19 cellular contexts compared by ENCODE assay signal in the genomic region with DNA sequence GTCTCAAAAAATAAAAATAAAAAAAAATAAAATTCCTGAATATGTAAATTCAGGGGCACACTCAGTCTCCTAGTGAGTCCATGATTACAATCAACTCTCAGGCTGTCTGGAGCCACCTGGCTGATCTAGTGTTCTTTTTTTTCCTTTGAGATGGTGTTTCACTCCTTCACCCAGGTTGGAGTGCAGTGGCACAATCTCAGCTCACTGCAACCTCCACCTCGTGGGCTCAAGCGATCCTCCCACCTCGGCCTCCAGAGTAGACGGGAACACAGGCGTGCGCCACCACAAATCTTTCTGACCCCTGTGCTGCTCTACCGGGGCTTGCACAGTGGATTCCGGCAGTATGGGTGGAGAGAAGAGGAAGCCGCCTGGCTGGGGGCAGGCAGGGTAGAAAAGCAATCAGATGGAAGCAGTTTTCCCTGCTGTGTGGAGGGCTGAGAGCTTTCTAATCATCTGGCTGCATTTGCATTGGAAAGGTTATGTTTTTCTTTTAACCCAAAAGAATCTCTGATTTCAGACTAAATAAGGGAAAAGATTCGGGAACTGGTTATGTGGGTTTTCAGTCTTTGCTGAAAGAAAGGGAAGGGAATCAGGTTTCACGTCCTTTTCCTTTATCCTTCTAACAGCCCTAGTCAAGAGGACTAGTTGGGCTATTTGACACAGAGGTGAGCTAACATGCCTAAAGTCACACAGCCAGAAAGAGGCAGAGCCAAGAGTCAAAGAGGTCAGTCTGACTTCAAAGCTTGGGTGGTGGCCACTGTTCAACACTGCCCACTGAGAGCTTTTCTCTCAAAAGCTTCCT. TPM values are rescaled to one million over a fixed set of nuclear protein-coding genes. Genes with fewer than 3 reads are reported as not detected.
DNase-seq lines count a peak whose midpoint lies in the region; TF ChIP-seq lines count a peak whose summit lies in the region.
"Had no signal": no experiment of that assay in that cellular context is flagged by ENCODE, and none has a peak within 500 bp of the region (broad histone marks: within the 10 kb centered on the region; RNA-seq: fewer than 3 reads in every experiment).

No MANE protein-coding gene starts in this region.

- H3K4me3 ChIP-seq in HUES64 (ENCODE audit: low read length) (no peak overlapping the region), stomach (no peak overlapping the region)
- H3K4me3 ChIP-seq: HAP-1, Peyer's patch, sigmoid colon had no signal

- H3K27me3 ChIP-seq in HUES64 (ENCODE audit: insufficient read depth, low read length): no peaks in the 10 kb centered on the region
- no peaks in the 10 kb centered on the region for H3K27me3 ChIP-seq in stomach
- H3K27me3 ChIP-seq: Peyer's patch, sigmoid colon had no signal

- DNase-seq in astrocyte of the hippocampus (ENCODE audit: low read depth, low spot score): peak; percentile 70
- DNase-seq in iPS-NIHi11 (ENCODE audit: low spot score): peak; percentile 79
- DNase-seq in stomach: peak; percentile 77
- no peak for DNase-seq in NCI-H82 treated with DMSO at 0.1 percent for 48 hours (lab: John Stamatoyannopoulos, UW; ENCODE audit: unreplicated experiment)
- DNase-seq in foreskin melanocyte: no peak
- no peak for DNase-seq in hepatic stellate cell (ENCODE audit: low spot score)
- DNase-seq: activated CD4-positive, alpha-beta T cell treated with anti-CD3 and anti-CD28 coated beads for 4 hours; activated T-cell treated with anti-CD3 and anti-CD28 coated beads, Interleukin-2, amount 50 U/mL, for 24 hours; CD8-positive, alpha-beta memory T cell; cortex of kidney; kidney glomerular epithelial cell; NCI-H2171 treated with DMSO at 0.1 percent for 48 hours; nephron progenitor cell; Peyer's patch; sigmoid colon; T-cell had no signal

- WGBS in HUES64: 63% methylated on average over 11 of the region's 11 CpGs
- 32 to 71% (median 58%) methylated on average over 11 of the region's 11 CpGs for WGBS in stomach, 5 donors

- no peak for TF ChIP-seq EP300 in stomach (IDR thresholded peaks at IDR 0.05)

- no peak for TF ChIP-seq CTCF in stomach (IDR thresholded peaks at IDR 0.05)

- intact Hi-C loops in stomach (cut with DNase I; ENCODE audit: low total_unique reads): no loop called here

- H3K36me3 ChIP-seq in HUES64 (ENCODE audit: insufficient read depth, low read length) (peaks cover 8% of the 10 kb centered on the region), stomach (peaks cover 0 to 69% (median 49%) of the 10 kb centered on the region in 4 donors)
- H3K36me3 ChIP-seq: HAP-1 had no signal

- peak overlapping the region; percentile 37; the same call in 1 of the 2 replicates for H3K9ac ChIP-seq in HUES64 (ENCODE audit: low read depth, low read length)

- H3K4me1 ChIP-seq in HUES64 (ENCODE audit: insufficient read depth, low read length) (peaks cover 21% of the 10 kb centered on the region), stomach (peaks cover 13 to 28% (median 24%) of the 10 kb centered on the region in 4 donors)
- H3K4me1 ChIP-seq: HAP-1, Peyer's patch, sigmoid colon had no signal

- H3K27ac ChIP-seq in HUES64 (ENCODE audit: low read depth, low read length) (peak overlapping the region; percentile 95), stomach (peak overlapping the region; percentile 69 to 79 (median 75))
- H3K27ac ChIP-seq: HL-60, Peyer's patch, sigmoid colon had no signal

- TF ChIP-seq POLR2A in stomach (IDR thresholded peaks at IDR 0.05): no peak

- H3K9me3 ChIP-seq in HUES64 (ENCODE audit: insufficient read depth, low read depth, low read length) (no peaks in the 10 kb centered on the region), stomach (no peaks in the 10 kb centered on the region)
- H3K9me3 ChIP-seq: HAP-1, Peyer's patch, sigmoid colon had no signal

RNA-seq across cellular contexts. Expression of a gene that starts 26.3 kb away (rescaled TPM):
- 14.5 TPM for polyA plus RNA-seq in HUES64 (2013, experiment 1 of 2)
- 20.8 TPM for polyA plus RNA-seq in HUES64 (2013, experiment 2 of 2)
- total RNA-seq in stomach: 10 to 100 TPM in 4 of 5 donors, 1 to 10 TPM in 1; 4.5 to 26.7 (median 11.3) TPM
- 10 to 100 TPM in 1 of 3 donors, 1 to 10 TPM in 2; 2.8 to 10.8 (median 7.3) TPM for polyA plus RNA-seq in stomach

RNA-seq across cellular contexts. Expression of a gene that starts 36.7 kb away (rescaled TPM):
- 3.2 TPM for polyA plus RNA-seq in HUES64 (2013, experiment 1 of 2)
- polyA plus RNA-seq in HUES64 (2013, experiment 2 of 2): 3.9 TPM
- total RNA-seq in stomach: 10 to 100 TPM in 3 of 5 donors, 1 to 10 TPM in 2; 2.9 to 36.4 (median 24.0) TPM
- polyA plus RNA-seq in stomach: 10 to 100 TPM in 1 of 3 donors, 1 to 10 TPM in 2; 6.4 to 28.5 (median 7.8) TPM

Comparison
In these comparisons a context has a peak if more than half of its experiments do, and no peak if none do; other contexts are left out.
1. DNase-seq: peak in astrocyte of the hippocampus (single experiment), iPS-NIHi11 (single experiment) and stomach (single experiment); none in NCI-H82 treated with DMSO at 0.1 percent for 48 hours (single experiment), foreskin melanocyte (single experiment) and hepatic stellate cell (single experiment).